Comparison of ENCODE assay signal across 1 cellular context in the genomic region with DNA sequence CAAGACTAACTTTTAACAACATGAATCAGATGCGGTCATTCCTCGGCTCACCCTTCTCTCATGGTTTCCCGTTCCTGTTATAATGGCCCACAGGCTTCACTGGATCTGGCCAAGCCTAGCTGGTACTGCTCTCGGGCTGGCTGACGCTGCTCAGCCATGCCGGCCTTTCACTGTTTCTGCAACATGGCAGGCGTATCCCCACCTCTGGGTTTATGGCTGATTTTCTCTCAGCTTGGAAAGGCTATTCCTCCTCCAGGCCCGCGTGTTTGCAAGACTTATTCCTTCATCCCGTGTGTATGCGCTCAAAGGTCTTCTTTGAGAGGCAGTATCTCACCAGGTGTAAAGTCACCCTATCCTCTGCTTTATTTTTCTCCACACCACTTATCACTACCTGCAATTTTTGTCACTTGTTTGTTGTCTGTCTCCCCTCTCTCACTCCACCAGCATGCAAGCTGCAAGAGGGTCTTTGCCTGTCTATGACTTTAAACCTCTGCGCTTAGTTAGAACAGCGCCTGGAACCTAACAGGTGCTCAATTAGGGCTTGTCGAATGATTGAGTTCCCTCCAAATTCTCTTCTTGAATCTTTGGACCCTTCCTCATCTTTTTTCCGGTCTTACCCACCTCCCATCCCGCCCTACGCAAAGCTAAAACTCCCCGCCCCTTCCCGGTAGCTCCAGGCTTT.
TF ChIP-seq lines count a peak whose summit lies in the region.

No MANE protein-coding gene starts in this region.

TF ChIP-seq in K562, 482 proteins besides CTCF, POLR2A, EP300 and RAD21 (continued from another document and continues in another):
- TF ChIP-seq, protein P1, sequence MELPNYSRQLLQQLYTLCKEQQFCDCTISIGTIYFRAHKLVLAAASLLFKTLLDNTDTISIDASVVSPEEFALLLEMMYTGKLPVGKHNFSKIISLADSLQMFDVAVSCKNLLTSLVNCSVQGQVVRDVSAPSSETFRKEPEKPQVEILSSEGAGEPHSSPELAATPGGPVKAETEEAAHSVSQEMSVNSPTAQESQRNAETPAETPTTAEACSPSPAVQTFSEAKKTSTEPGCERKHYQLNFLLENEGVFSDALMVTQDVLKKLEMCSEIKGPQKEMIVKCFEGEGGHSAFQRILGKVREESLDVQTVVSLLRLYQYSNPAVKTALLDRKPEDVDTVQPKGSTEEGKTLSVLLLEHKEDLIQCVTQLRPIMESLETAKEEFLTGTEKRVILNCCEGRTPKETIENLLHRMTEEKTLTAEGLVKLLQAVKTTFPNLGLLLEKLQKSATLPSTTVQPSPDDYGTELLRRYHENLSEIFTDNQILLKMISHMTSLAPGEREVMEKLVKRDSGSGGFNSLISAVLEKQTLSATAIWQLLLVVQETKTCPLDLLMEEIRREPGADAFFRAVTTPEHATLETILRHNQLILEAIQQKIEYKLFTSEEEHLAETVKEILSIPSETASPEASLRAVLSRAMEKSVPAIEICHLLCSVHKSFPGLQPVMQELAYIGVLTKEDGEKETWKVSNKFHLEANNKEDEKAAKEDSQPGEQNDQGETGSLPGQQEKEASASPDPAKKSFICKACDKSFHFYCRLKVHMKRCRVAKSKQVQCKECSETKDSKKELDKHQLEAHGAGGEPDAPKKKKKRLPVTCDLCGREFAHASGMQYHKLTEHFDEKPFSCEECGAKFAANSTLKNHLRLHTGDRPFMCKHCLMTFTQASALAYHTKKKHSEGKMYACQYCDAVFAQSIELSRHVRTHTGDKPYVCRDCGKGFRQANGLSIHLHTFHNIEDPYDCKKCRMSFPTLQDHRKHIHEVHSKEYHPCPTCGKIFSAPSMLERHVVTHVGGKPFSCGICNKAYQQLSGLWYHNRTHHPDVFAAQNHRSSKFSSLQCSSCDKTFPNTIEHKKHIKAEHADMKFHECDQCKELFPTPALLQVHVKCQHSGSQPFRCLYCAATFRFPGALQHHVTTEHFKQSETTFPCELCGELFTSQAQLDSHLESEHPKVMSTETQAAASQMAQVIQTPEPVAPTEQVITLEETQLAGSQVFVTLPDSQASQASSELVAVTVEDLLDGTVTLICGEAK (IDR thresholded peaks at IDR 0.05): peak; percentile 38; the same call in 1 of the 2 replicates
- TF ChIP-seq, protein P1 (CRISPR knock-in tag; IDR thresholded peaks at IDR 0.05): no peak
- TF ChIP-seq, protein P2, sequence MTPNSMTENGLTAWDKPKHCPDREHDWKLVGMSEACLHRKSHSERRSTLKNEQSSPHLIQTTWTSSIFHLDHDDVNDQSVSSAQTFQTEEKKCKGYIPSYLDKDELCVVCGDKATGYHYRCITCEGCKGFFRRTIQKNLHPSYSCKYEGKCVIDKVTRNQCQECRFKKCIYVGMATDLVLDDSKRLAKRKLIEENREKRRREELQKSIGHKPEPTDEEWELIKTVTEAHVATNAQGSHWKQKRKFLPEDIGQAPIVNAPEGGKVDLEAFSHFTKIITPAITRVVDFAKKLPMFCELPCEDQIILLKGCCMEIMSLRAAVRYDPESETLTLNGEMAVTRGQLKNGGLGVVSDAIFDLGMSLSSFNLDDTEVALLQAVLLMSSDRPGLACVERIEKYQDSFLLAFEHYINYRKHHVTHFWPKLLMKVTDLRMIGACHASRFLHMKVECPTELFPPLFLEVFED (CRISPR knock-in tag; conservative IDR thresholded peaks at IDR 0.05): 0 out of 2 replicates have a peak, but pooled peaks have one; percentile 22
- TF ChIP-seq, protein P3, sequence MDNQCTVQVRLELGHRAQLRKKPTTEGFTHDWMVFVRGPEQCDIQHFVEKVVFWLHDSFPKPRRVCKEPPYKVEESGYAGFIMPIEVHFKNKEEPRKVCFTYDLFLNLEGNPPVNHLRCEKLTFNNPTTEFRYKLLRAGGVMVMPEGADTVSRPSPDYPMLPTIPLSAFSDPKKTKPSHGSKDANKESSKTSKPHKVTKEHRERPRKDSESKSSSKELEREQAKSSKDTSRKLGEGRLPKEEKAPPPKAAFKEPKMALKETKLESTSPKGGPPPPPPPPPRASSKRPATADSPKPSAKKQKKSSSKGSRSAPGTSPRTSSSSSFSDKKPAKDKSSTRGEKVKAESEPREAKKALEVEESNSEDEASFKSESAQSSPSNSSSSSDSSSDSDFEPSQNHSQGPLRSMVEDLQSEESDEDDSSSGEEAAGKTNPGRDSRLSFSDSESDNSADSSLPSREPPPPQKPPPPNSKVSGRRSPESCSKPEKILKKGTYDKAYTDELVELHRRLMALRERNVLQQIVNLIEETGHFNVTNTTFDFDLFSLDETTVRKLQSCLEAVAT (IDR thresholded peaks at IDR 0.05): peak in 1 of 2 experiments; percentile 34; a peak in 1 of 4 replicates
- TF ChIP-seq CXXC5 (CRISPR knock-in tag; IDR thresholded peaks at IDR 0.05) (no peak), SAP30 (IDR thresholded peaks at IDR 0.05; ENCODE audit: borderline replicate concordance, insufficient read depth, low read depth, low read length, poor library complexity, severe bottlenecking) (no peak), NCOA2 (IDR thresholded peaks at IDR 0.05; ENCODE audit: partially characterized antibody in 2 of 2) (no peak), CBFA2T2 (conservative IDR thresholded peaks at IDR 0.05) (no peak), ELF1 (tag; IDR thresholded peaks at IDR 0.05) (0 out of 2 replicates have a peak, but pooled peaks have one; percentile 20), TFE3 (CRISPR knock-in tag; IDR thresholded peaks at IDR 0.05) (no peak), KLF16 (IDR thresholded peaks at IDR 0.05) (no peak), MIER1 (IDR thresholded peaks at IDR 0.05; ENCODE audit: low read depth) (no peak), PCBP1 (IDR thresholded peaks at IDR 0.05; ENCODE audit: low read depth, low read length, poor library complexity, severe bottlenecking) (no peak), USF1 (CRISPR knock-in tag; IDR thresholded peaks at IDR 0.05) (no peak), ETV1 (tag; conservative IDR thresholded peaks at IDR 0.05; ENCODE audit: low read depth) (0 out of 2 replicates have a peak, but pooled peaks have one; percentile 16), SNIP1 (IDR thresholded peaks at IDR 0.05; ENCODE audit: low read depth) (no peak), TAL1 (IDR thresholded peaks at IDR 0.05) (0 out of 2 replicates have a peak, but pooled peaks have one; percentile 4), ELF4 (CRISPR knock-in tag; IDR thresholded peaks at IDR 0.05) (0 out of 2 replicates have a peak, but pooled peaks have one; percentile 32), KLF10 (CRISPR knock-in tag; IDR thresholded peaks at IDR 0.05) (no peak), RFX7 (CRISPR knock-in tag; IDR thresholded peaks at IDR 0.05) (no peak), OTX1 (CRISPR knock-in tag; IDR thresholded peaks at IDR 0.05) (0 out of 2 replicates have a peak, but pooled peaks have one; percentile 55), CSDE1 (IDR thresholded peaks at IDR 0.05) (no peak), THRAP3 (IDR thresholded peaks at IDR 0.05; ENCODE audit: borderline replicate concordance) (peak; percentile 71; the same call in 1 of the 2 replicates), ZNF507 (tag; conservative IDR thresholded peaks at IDR 0.05) (no peak), MCM3 (IDR thresholded peaks at IDR 0.05) (no peak), HMG20B (CRISPR knock-in tag; IDR thresholded peaks at IDR 0.05) (no peak), KAT7 (CRISPR knock-in tag; IDR thresholded peaks at IDR 0.05; ENCODE audit: borderline replicate concordance) (no peak), ZNF12 (CRISPR knock-in tag; IDR thresholded peaks at IDR 0.05) (no peak), ZNF780A (CRISPR knock-in tag; IDR thresholded peaks at IDR 0.05) (no peak)
- TF ChIP-seq, protein P4, sequence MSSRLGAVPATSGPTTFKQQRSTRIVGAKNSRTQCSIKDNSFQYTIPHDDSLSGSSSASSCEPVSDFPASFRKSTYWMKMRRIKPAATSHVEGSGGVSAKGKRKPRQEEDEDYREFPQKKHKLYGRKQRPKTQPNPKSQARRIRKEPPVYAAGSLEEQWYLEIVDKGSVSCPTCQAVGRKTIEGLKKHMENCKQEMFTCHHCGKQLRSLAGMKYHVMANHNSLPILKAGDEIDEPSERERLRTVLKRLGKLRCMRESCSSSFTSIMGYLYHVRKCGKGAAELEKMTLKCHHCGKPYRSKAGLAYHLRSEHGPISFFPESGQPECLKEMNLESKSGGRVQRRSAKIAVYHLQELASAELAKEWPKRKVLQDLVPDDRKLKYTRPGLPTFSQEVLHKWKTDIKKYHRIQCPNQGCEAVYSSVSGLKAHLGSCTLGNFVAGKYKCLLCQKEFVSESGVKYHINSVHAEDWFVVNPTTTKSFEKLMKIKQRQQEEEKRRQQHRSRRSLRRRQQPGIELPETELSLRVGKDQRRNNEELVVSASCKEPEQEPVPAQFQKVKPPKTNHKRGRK (tag; IDR thresholded peaks at IDR 0.05): peak; percentile 36; the same call in 1 of the 2 replicates
- TF ChIP-seq, protein P5, sequence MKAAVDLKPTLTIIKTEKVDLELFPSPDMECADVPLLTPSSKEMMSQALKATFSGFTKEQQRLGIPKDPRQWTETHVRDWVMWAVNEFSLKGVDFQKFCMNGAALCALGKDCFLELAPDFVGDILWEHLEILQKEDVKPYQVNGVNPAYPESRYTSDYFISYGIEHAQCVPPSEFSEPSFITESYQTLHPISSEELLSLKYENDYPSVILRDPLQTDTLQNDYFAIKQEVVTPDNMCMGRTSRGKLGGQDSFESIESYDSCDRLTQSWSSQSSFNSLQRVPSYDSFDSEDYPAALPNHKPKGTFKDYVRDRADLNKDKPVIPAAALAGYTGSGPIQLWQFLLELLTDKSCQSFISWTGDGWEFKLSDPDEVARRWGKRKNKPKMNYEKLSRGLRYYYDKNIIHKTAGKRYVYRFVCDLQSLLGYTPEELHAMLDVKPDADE (conservative IDR thresholded peaks at IDR 0.05; ENCODE audit: control insufficient read depth, low read depth, low read length): no peak
- TF ChIP-seq, protein P6, sequence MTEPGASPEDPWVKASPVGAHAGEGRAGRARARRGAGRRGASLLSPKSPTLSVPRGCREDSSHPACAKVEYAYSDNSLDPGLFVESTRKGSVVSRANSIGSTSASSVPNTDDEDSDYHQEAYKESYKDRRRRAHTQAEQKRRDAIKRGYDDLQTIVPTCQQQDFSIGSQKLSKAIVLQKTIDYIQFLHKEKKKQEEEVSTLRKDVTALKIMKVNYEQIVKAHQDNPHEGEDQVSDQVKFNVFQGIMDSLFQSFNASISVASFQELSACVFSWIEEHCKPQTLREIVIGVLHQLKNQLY (CRISPR knock-in tag; conservative IDR thresholded peaks at IDR 0.05): no peak
- TF ChIP-seq, protein P7, sequence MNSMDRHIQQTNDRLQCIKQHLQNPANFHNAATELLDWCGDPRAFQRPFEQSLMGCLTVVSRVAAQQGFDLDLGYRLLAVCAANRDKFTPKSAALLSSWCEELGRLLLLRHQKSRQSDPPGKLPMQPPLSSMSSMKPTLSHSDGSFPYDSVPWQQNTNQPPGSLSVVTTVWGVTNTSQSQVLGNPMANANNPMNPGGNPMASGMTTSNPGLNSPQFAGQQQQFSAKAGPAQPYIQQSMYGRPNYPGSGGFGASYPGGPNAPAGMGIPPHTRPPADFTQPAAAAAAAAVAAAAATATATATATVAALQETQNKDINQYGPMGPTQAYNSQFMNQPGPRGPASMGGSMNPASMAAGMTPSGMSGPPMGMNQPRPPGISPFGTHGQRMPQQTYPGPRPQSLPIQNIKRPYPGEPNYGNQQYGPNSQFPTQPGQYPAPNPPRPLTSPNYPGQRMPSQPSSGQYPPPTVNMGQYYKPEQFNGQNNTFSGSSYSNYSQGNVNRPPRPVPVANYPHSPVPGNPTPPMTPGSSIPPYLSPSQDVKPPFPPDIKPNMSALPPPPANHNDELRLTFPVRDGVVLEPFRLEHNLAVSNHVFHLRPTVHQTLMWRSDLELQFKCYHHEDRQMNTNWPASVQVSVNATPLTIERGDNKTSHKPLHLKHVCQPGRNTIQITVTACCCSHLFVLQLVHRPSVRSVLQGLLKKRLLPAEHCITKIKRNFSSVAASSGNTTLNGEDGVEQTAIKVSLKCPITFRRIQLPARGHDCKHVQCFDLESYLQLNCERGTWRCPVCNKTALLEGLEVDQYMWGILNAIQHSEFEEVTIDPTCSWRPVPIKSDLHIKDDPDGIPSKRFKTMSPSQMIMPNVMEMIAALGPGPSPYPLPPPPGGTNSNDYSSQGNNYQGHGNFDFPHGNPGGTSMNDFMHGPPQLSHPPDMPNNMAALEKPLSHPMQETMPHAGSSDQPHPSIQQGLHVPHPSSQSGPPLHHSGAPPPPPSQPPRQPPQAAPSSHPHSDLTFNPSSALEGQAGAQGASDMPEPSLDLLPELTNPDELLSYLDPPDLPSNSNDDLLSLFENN (IDR thresholded peaks at IDR 0.05; ENCODE audit: low read depth in 2 of 2, low read length in 2 of 2): 0 out of 4 replicates have a peak, but pooled peaks of 1 of the 2 experiments have one; percentile 0
